ENCODE assay signal across 10 cellular contexts in genomic region chr18:50973367-50974126, GRCh38. TPM values are rescaled to one million over a fixed set of nuclear protein-coding genes. Genes with fewer than 3 reads are reported as not detected.
DNase-seq lines count a peak whose midpoint lies in the region; ATAC-seq, FAIRE-seq and TF ChIP-seq lines count a peak whose summit lies in the region.
"Had no signal": no experiment of that assay in that cellular context is flagged by ENCODE, and none has a peak within 500 bp of the region (broad histone marks: within the 10 kb centered on the region; RNA-seq: fewer than 3 reads in every experiment).

No MANE protein-coding gene starts in this region.

- no peak for FAIRE-seq in frontal cortex (lab: Jason Lieb, UNC)

- no peaks in the 10 kb centered on the region for H3K27me3 Mint-ChIP-seq in progenitor cell of endocrine pancreas

- H3K9me3 ChIP-seq in HEK293 (ENCODE audit: control insufficient read depth, insufficient read depth, low read depth, low read length) (no peaks in the 10 kb centered on the region), adrenal gland (replicated peaks in 1 of 3) (no peaks in the 10 kb centered on the region)

- H3K4me1 Mint-ChIP-seq in progenitor cell of endocrine pancreas (ENCODE audit: low read depth): peaks cover 15% of the 10 kb centered on the region

- no peak overlapping the region for H3K4me3 Mint-ChIP-seq in progenitor cell of endocrine pancreas (ENCODE audit: low read depth)

- peaks cover 15% of the 10 kb centered on the region for H3K4me1 ChIP-seq in HEK293 (ENCODE audit: control insufficient read depth, insufficient read depth, low read length)
- H3K4me1 ChIP-seq in adrenal gland (replicated peaks in 1 of 2): peaks cover 7 to 27% of the 10 kb centered on the region in 2 donors

- peak; percentile 78 for ATAC-seq in left lobe of liver
- ATAC-seq in HG02678 (IDR thresholded peaks at IDR 0.05; ENCODE audit: unreplicated experiment): no peak

- no peaks in the 10 kb centered on the region for H3K27me3 ChIP-seq in adrenal gland

- WGBS in adrenal gland, 4 donors: 69 to 79% (median 77%) methylated on average over 4 of the region's 4 CpGs

- H3K36me3 ChIP-seq in HEK293 (ENCODE audit: control insufficient read depth in 2 of 2, insufficient read depth in 1 of 2, low read length in 2 of 2) (peaks cover 7 to 37% of the 10 kb centered on the region in 2 experiments), adrenal gland (replicated peaks in 1 of 2) (peaks cover 0 to 41% of the 10 kb centered on the region in 2 donors)

- intact Hi-C loops in adrenal gland (cut with DNase I): loop anchor here in 1 of 2 donors (10.0 kb wide), 1 partner anchor 71 kb away; no protein-coding TSS in a partner anchor

- TF ChIP-seq POLR2A in adrenal gland (IDR thresholded peaks at IDR 0.05): no peak

- H3K9me3 Mint-ChIP-seq in progenitor cell of endocrine pancreas (ENCODE audit: low read depth): peaks cover 24% of the 10 kb centered on the region

- TF ChIP-seq CTCF in HEK293 (tag by site-specific recombination; IDR thresholded peaks at IDR 0.05) (no peak), adrenal gland (IDR thresholded peaks at IDR 0.05) (no peak), progenitor cell of endocrine pancreas (IDR thresholded peaks at IDR 0.05; ENCODE audit: unreplicated experiment) (no peak)

- peaks cover 38% of the 10 kb centered on the region for H3K36me3 Mint-ChIP-seq in progenitor cell of endocrine pancreas (ENCODE audit: insufficient read depth)

- DNase-seq in AG20443 (ENCODE audit: low spot score) (peak; percentile 67), adrenal gland (peak in 5 of 7 donors; percentile 26 to 58 (median 47)), left lobe of liver (ENCODE audit: low spot score) (peak; percentile 51), progenitor cell of endocrine pancreas (ENCODE audit: low spot score, unreplicated experiment) (no peak), frontal cortex (ENCODE audit: low spot score in 2 of 2) (no peak), NCI-H526 (lab: John Stamatoyannopoulos, UW) (no peak)
- DNase-seq: DND-41, NCI-H2029 had no signal

- H3K27ac ChIP-seq in HEK293 (ENCODE audit: extremely low read depth, low read depth, low read length) (no peak overlapping the region), adrenal gland (peak overlapping the region in 1 of 5 donors; percentile 0)

- no peak overlapping the region for H3K27ac Mint-ChIP-seq in progenitor cell of endocrine pancreas

- POLR2A ChIA-PET in HEK293 (lab: Yijun Ruan, JAX): no interaction called here

- H3K4me3 ChIP-seq in HEK293 (ENCODE audit: low read depth, low read length) (no peak overlapping the region), adrenal gland (no peak overlapping the region)

- CTCF ChIA-PET in HEK293 (lab: Yijun Ruan, JAX): interaction anchor here (0.6 to 1.1 kb wide), 5 partner anchors 13 to 33 kb away, joined by 3 read pairs; no protein-coding TSS in a partner anchor

TF ChIP-seq in HEK293, 187 proteins besides CTCF, POLR2A, EP300 and RAD21:
- TF ChIP-seq ZNF132 (tag by site-specific recombination; IDR thresholded peaks at IDR 0.05; ENCODE audit: borderline replicate concordance): no peak
- peak; percentile 99 for TF ChIP-seq SCRT2 (tag by site-specific recombination; IDR thresholded peaks at IDR 0.05)
- TF ChIP-seq SCRT1 (tag by site-specific recombination; IDR thresholded peaks at IDR 0.05; ENCODE audit: borderline replicate concordance): peak; percentile 98

RNA-seq across cellular contexts. Expression of gene ELAC1, which starts 5.7 kb away (rescaled TPM):
- 10 to 100 TPM in 7 of 8 donors, 1 to 10 TPM in 1; 9.7 to 15.8 (median 12.2) TPM for total RNA-seq in adrenal gland
- 10 to 100 TPM in 1 of 3 donors, 1 to 10 TPM in 2; 6.5 to 20.0 (median 8.9) TPM for polyA plus RNA-seq in adrenal gland
- 5.2 TPM for total RNA-seq in left lobe of liver
- total RNA-seq in progenitor cell of endocrine pancreas: 8.5 and 9.2 TPM in 2 replicates
- total RNA-seq in frontal cortex: 11.0 TPM

RNA-seq across cellular contexts. Expression of gene SMAD4, which starts 56.5 kb away (rescaled TPM):
- total RNA-seq in adrenal gland (100 to 1,000 TPM in 4 of 8 donors, 10 to 100 TPM in 4; 72.8 to 151 (median 101) TPM), left lobe of liver (54.6 TPM), progenitor cell of endocrine pancreas (164 and 165 TPM in 2 replicates), frontal cortex (63.2 TPM)
- 10 to 100 TPM in 2 of 3 donors, 1 to 10 TPM in 1; 9.0 to 82.2 (median 11.2) TPM for polyA plus RNA-seq in adrenal gland

Comparison
In these comparisons a context has a peak if more than half of its experiments do, and no peak if none do; other contexts are left out.
1. DNase-seq: peak in AG20443 (single experiment), adrenal gland (5 of 7) and left lobe of liver (single experiment); none in progenitor cell of endocrine pancreas (single experiment), frontal cortex (0 of 2) and NCI-H526 (0 of 2).